18 cellular contexts compared by ENCODE assay signal in genomic region chr11:72023335-72023734, GRCh38. TPM values are rescaled to one million over a fixed set of nuclear protein-coding genes. Genes with fewer than 3 reads are reported as not detected.
DNase-seq lines count a peak whose midpoint lies in the region; ATAC-seq, FAIRE-seq and TF ChIP-seq lines count a peak whose summit lies in the region.
"Had no signal": no experiment of that assay in that cellular context is flagged by ENCODE, and none has a peak within 500 bp of the region (broad histone marks: within the 10 kb centered on the region; RNA-seq: fewer than 3 reads in every experiment).

No MANE protein-coding gene starts in this region.

- H3K9me3 ChIP-seq in sigmoid colon (no peaks in the 10 kb centered on the region), pancreas (no peaks in the 10 kb centered on the region)
- H3K9me3 ChIP-seq: BLaER1, SJCRH30 had no signal

- TF ChIP-seq EP300 in sigmoid colon (IDR thresholded peaks at IDR 0.05) = no peak

- no peak for FAIRE-seq in pancreas (lab: Jason Lieb, UNC)
- no peak for FAIRE-seq in RCC 7860 (lab: Jason Lieb, UNC)
- FAIRE-seq: H54 had no signal

- H3K4me1 ChIP-seq in sigmoid colon (peaks cover 0 to 47% (median 38%) of the 10 kb centered on the region in 4 donors), pancreas (peaks cover 0 to 8% (median 5%) of the 10 kb centered on the region in 3 donors)
- H3K4me1 ChIP-seq: SJCRH30 had no signal

- H3K4me3 ChIP-seq in sigmoid colon = no peak overlapping the region
- H3K4me3 ChIP-seq in pancreas = no peak overlapping the region
- H3K4me3 ChIP-seq: BLaER1, SJCRH30 had no signal

- H3K27ac ChIP-seq in sigmoid colon (peak overlapping the region in 1 of 4 donors; percentile 75), pancreas (no peak overlapping the region)
- H3K27ac ChIP-seq: KMS-11, SJCRH30 had no signal

- no peak for ATAC-seq in pancreas

- H3K27me3 ChIP-seq in sigmoid colon (no peaks in the 10 kb centered on the region), pancreas (no peaks in the 10 kb centered on the region)
- H3K27me3 ChIP-seq: BLaER1, SJCRH30 had no signal

- WGBS in sigmoid colon, 2 donors = 84 to 92% methylated on average over 4 of the region's 4 CpGs
- WGBS in pancreas, 2 donors = 80 to 81% methylated on average over 4 of the region's 4 CpGs

- H3K36me3 ChIP-seq in sigmoid colon (peaks cover 53 to 95% (median 75%) of the 10 kb centered on the region in 4 donors), pancreas (peaks cover 4 to 72% (median 54%) of the 10 kb centered on the region in 3 donors)

- intact Hi-C loops in sigmoid colon (cut with DNase I) = no loop called here
- intact Hi-C loops in pancreas (cut with DNase I) = loop anchor here in 1 of 3 donors (10.0 kb wide), 1 partner anchor 61 kb away; the partner anchor contains the start of genes LRRC51 and NUMA1

- no peak for DNase-seq in activated T-cell treated with anti-CD3 and anti-CD28 coated beads, Interleukin-2, amount 50 U/mL, for 24 hours
- no peak for DNase-seq in activated T-cell treated with anti-CD3 and anti-CD28 coated beads, Interleukin-2, amount 50 U/mL, for 48 hours
- DNase-seq in ELR (ENCODE audit: low read depth) (peak; percentile 26), sigmoid colon (peak; percentile 20), pancreas (no peak), RCC 7860 (ENCODE audit: low spot score) (no peak)
- DNase-seq in central memory CD4-positive, alpha-beta T cell = no peak
- DNase-seq: DMS79 treated with DMSO at 0.1 percent for 48 hours, MV-4-11, NCI-H187, NCI-H2107, NCI-H226, NCI-H524 treated with DMSO at 0.1 percent for 48 hours, SJCRH30 had no signal

- H3K36me3 Mint-ChIP-seq in activated T-cell treated with anti-CD3 and anti-CD28 coated beads, Interleukin-2, amount 50 U/mL, for 24 hours (ENCODE audit: low read depth) = peaks cover 94% of the 10 kb centered on the region
- H3K36me3 Mint-ChIP-seq in brain = peaks cover 72% of the 10 kb centered on the region

- no peak for TF ChIP-seq CTCF in brain (conservative IDR thresholded peaks at IDR 0.05)
- TF ChIP-seq CTCF in sigmoid colon (IDR thresholded peaks at IDR 0.05) = no peak
- no peak for TF ChIP-seq CTCF in pancreas (IDR thresholded peaks at IDR 0.05)

- H3K9me3 Mint-ChIP-seq in activated T-cell treated with anti-CD3 and anti-CD28 coated beads, Interleukin-2, amount 50 U/mL, for 24 hours = no peaks in the 10 kb centered on the region
- H3K9me3 Mint-ChIP-seq in brain = no peaks in the 10 kb centered on the region

- peak overlapping the region; percentile 73 for H3K27ac Mint-ChIP-seq in activated T-cell treated with anti-CD3 and anti-CD28 coated beads, Interleukin-2, amount 50 U/mL, for 24 hours
- peak overlapping the region in 4 of 5 experiments; percentile 13 to 96 (median 76) for H3K27ac Mint-ChIP-seq in brain

- no peaks in the 10 kb centered on the region for H3K27me3 Mint-ChIP-seq in activated T-cell treated with anti-CD3 and anti-CD28 coated beads, Interleukin-2, amount 50 U/mL, for 24 hours
- no peaks in the 10 kb centered on the region for H3K27me3 Mint-ChIP-seq in brain

- no peak overlapping the region for H3K4me3 Mint-ChIP-seq in activated T-cell treated with anti-CD3 and anti-CD28 coated beads, Interleukin-2, amount 50 U/mL, for 24 hours
- no peak overlapping the region for H3K4me3 Mint-ChIP-seq in brain

- H3K4me1 Mint-ChIP-seq in activated T-cell treated with anti-CD3 and anti-CD28 coated beads, Interleukin-2, amount 50 U/mL, for 24 hours (ENCODE audit: low read depth) = peaks cover 28% of the 10 kb centered on the region
- H3K4me1 Mint-ChIP-seq in brain = peaks cover 40% of the 10 kb centered on the region

- TF ChIP-seq POLR2A in sigmoid colon (IDR thresholded peaks at IDR 0.05) = no peak

RNA-seq across cellular contexts. Expression of gene IL18BP, which starts 24.6 kb away (rescaled TPM):
- polyA plus RNA-seq in brain (ENCODE audit: insufficient read depth, low read depth, low replicate concordance) (6.6 TPM), sigmoid colon (10 to 100 TPM in 1 of 3 donors, 1 to 10 TPM in 2; 4.8 to 21.3 (median 6.0) TPM), pancreas (1 to 10 TPM; 6.5 to 7.8 TPM)
- total RNA-seq in sigmoid colon (1 to 10 TPM; 2.5 to 7.5 (median 5.1) TPM), pancreas (1 to 10 TPM; 2.3 to 5.2 (median 3.4) TPM)

RNA-seq across cellular contexts. Expression of gene NUMA1, which starts 57.0 kb away (rescaled TPM):
- 419 TPM for polyA plus RNA-seq in brain (ENCODE audit: insufficient read depth, low read depth, low replicate concordance)
- 100 to 1,000 TPM; 249 to 343 (median 265) TPM for total RNA-seq in sigmoid colon
- 100 to 1,000 TPM in 2 of 3 donors, 10 to 100 TPM in 1; 99.1 to 176 (median 109) TPM for polyA plus RNA-seq in sigmoid colon
- total RNA-seq in pancreas = 100 to 1,000 TPM in 1 of 6 donors, 10 to 100 TPM in 5; 68.8 to 138 (median 96.9) TPM
- 100 to 1,000 TPM; 185 to 216 TPM for polyA plus RNA-seq in pancreas

RNA-seq across cellular contexts. Expression of gene LRRC51, which starts 57.3 kb away (rescaled TPM):
- 40.8 TPM for polyA plus RNA-seq in brain (ENCODE audit: insufficient read depth, low read depth, low replicate concordance)
- 10 to 100 TPM in 1 of 4 donors, 1 to 10 TPM in 3; 3.2 to 14.8 (median 6.4) TPM for total RNA-seq in sigmoid colon
- polyA plus RNA-seq in sigmoid colon = 10 to 100 TPM in 2 of 3 donors, 1 to 10 TPM in 1; 4.6 to 12.3 (median 10.8) TPM
- 1 to 10 TPM; 3.2 to 8.3 (median 4.9) TPM for total RNA-seq in pancreas
- 1 to 10 TPM; 2.9 to 9.4 TPM for polyA plus RNA-seq in pancreas

Comparison
In these comparisons a context has a peak if more than half of its experiments do, and no peak if none do; other contexts are left out.
1. DNase-seq: peak in ELR (single experiment) and sigmoid colon (single experiment); none in activated T-cell treated with anti-CD3 and anti-CD28 coated beads, Interleukin-2, amount 50 U/mL, for 24 hours (single experiment), activated T-cell treated with anti-CD3 and anti-CD28 coated beads, Interleukin-2, amount 50 U/mL, for 48 hours (0 of 2), pancreas (0 of 6), RCC 7860 (single experiment) and central memory CD4-positive, alpha-beta T cell (single experiment).